In genomic region chr3:71227344-71227743, GRCh38 we compare ENCODE assay signal across 9 cellular contexts.
DNase-seq lines count a peak whose midpoint lies in the region; ATAC-seq lines count a peak whose summit lies in the region.
"Had no signal": no experiment of that assay in that cellular context is flagged by ENCODE, and none has a peak within 500 bp of the region (broad histone marks: within the 10 kb centered on the region; RNA-seq: fewer than 3 reads in every experiment).

No MANE protein-coding gene starts in this region.

- no peak overlapping the region for H3K4me3 ChIP-seq in stomach smooth muscle (ENCODE audit: low read length in 2 of 2)

- intact Hi-C loops in activated naive CD4-positive, alpha-beta T cell treated with anti-CD3 and anti-CD28 coated beads for 36 hours (cut with micrococcal nuclease), result loop anchor here (1.0 to 10.0 kb wide), 7 partner anchors 61 to 453 kb away; no protein-coding TSS in a partner anchor
- intact Hi-C loops in dendritic cell treated with granulocyte-macrophage colony-stimulating factor and Interleukin-4, amounts not matched to agents 40 ng/mL and 50 ng/mL, for 4 days (cut with micrococcal nuclease), result no loop called here

- peaks cover 22% of the 10 kb centered on the region for H3K4me1 ChIP-seq in stomach smooth muscle (ENCODE audit: control insufficient read depth, insufficient read depth, low read length)

- peaks cover 88% of the 10 kb centered on the region for H3K4me1 Mint-ChIP-seq in activated naive CD4-positive, alpha-beta T cell treated with anti-CD3 and anti-CD28 coated beads for 36 hours (ENCODE audit: low read depth)
- peaks cover 18% of the 10 kb centered on the region for H3K4me1 Mint-ChIP-seq in dendritic cell treated with granulocyte-macrophage colony-stimulating factor and Interleukin-4, amounts not matched to agents 40 ng/mL and 50 ng/mL, for 4 days (ENCODE audit: low read depth)

- H3K27me3 Mint-ChIP-seq in activated naive CD4-positive, alpha-beta T cell treated with anti-CD3 and anti-CD28 coated beads for 36 hours (ENCODE audit: low read depth), result no peaks in the 10 kb centered on the region
- no peaks in the 10 kb centered on the region for H3K27me3 Mint-ChIP-seq in dendritic cell treated with granulocyte-macrophage colony-stimulating factor and Interleukin-4, amounts not matched to agents 40 ng/mL and 50 ng/mL, for 4 days

- H3K9me3 Mint-ChIP-seq in activated naive CD4-positive, alpha-beta T cell treated with anti-CD3 and anti-CD28 coated beads for 36 hours, result no peaks in the 10 kb centered on the region
- no peaks in the 10 kb centered on the region for H3K9me3 Mint-ChIP-seq in dendritic cell treated with granulocyte-macrophage colony-stimulating factor and Interleukin-4, amounts not matched to agents 40 ng/mL and 50 ng/mL, for 4 days

- peak overlapping the region; percentile 94 for H3K27ac Mint-ChIP-seq in activated naive CD4-positive, alpha-beta T cell treated with anti-CD3 and anti-CD28 coated beads for 36 hours
- H3K27ac Mint-ChIP-seq in dendritic cell treated with granulocyte-macrophage colony-stimulating factor and Interleukin-4, amounts not matched to agents 40 ng/mL and 50 ng/mL, for 4 days, result peak overlapping the region; percentile 52

- peak overlapping the region; percentile 77 for H3K4me3 Mint-ChIP-seq in activated naive CD4-positive, alpha-beta T cell treated with anti-CD3 and anti-CD28 coated beads for 36 hours
- peak overlapping the region; percentile 31 for H3K4me3 Mint-ChIP-seq in dendritic cell treated with granulocyte-macrophage colony-stimulating factor and Interleukin-4, amounts not matched to agents 40 ng/mL and 50 ng/mL, for 4 days

- no peaks in the 10 kb centered on the region for H3K9me3 ChIP-seq in stomach smooth muscle (ENCODE audit: control insufficient read depth in 2 of 2, low read length in 2 of 2)

- no peak for DNase-seq in activated naive CD4-positive, alpha-beta T cell treated with anti-CD3 and anti-CD28 coated beads for 36 hours
- DNase-seq in activated naive CD4-positive, alpha-beta T cell treated with anti-CD3 and anti-CD28 coated beads, Interleukin-2, amount 50 U/mL, for 16 hours, result no peak
- DNase-seq in NCI-H1694 treated with DMSO at 0.1 percent for 48 hours (lab: John Stamatoyannopoulos, UW) (no peak), cerebellar nuclear complex (lab: John Stamatoyannopoulos, UW) (no peak), RPMI8226 (no peak)
- DNase-seq: Kasumi-1 had no signal

- peak overlapping the region; percentile 85 for H3K27ac ChIP-seq in stomach smooth muscle (ENCODE audit: low read length)

- H3K27me3 ChIP-seq in stomach smooth muscle (ENCODE audit: control insufficient read depth in 1 of 2, insufficient read depth in 2 of 2, low read length in 2 of 2), result no peaks in the 10 kb centered on the region

- CTCF ChIA-PET in activated naive CD4-positive, alpha-beta T cell treated with anti-CD3 and anti-CD28 coated beads for 36 hours (lab: Charles Lee), result interaction anchor here (0.8 kb wide), 2 partner anchors 15 to 284 kb away, joined by 3 to 4 read pairs; no protein-coding TSS in a partner anchor

- H3K36me3 ChIP-seq in stomach smooth muscle (ENCODE audit: control insufficient read depth in 2 of 2, insufficient read depth in 2 of 2, low read length in 2 of 2), result no peaks in the 10 kb centered on the region

- H3K36me3 Mint-ChIP-seq in activated naive CD4-positive, alpha-beta T cell treated with anti-CD3 and anti-CD28 coated beads for 36 hours (ENCODE audit: low read depth), result peaks cover 4% of the 10 kb centered on the region
- H3K36me3 Mint-ChIP-seq in dendritic cell treated with granulocyte-macrophage colony-stimulating factor and Interleukin-4, amounts not matched to agents 40 ng/mL and 50 ng/mL, for 4 days (ENCODE audit: low read depth), result no peaks in the 10 kb centered on the region

- no peak overlapping the region for H3K9ac ChIP-seq in stomach smooth muscle (ENCODE audit: low read length in 2 of 2)

- ATAC-seq in HG03354 (IDR thresholded peaks at IDR 0.05; ENCODE audit: poor library complexity, severe bottlenecking, unreplicated experiment), result peak; percentile 13
